In the genomic region with DNA sequence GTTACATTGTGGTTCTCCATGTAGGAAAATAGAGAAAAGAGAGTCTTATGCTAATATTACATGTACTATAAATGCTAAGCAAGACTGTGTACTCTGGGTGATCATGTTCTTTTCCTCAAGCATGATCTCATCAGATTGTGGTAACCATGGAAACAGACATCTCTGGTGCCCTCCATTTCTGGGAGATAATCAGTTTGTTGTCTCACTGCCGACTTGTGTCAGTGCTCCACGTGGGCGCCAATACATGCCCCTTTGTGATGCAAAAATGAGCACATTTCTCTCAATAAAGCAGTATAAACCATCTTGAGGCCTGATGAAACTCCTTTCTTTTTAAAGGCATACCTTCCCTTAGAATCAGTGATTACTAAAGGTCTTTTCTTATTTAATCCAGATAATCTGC, we compare ENCODE assay signal across 19 cellular contexts. TPM values are rescaled to one million over a fixed set of nuclear protein-coding genes. Genes with fewer than 3 reads are reported as not detected.
DNase-seq lines count a peak whose midpoint lies in the region; FAIRE-seq and TF ChIP-seq lines count a peak whose summit lies in the region.
"Had no signal": no experiment of that assay in that cellular context is flagged by ENCODE, and none has a peak within 500 bp of the region (broad histone marks: within the 10 kb centered on the region; RNA-seq: fewer than 3 reads in every experiment).

No MANE protein-coding gene starts in this region.

- intact Hi-C loops in kidney (cut with DNase I) = no loop called here

- peak; percentile 81 to 97 for DNase-seq in HAP-1 (ENCODE audit: low spot score in 2 of 2)
- DNase-seq in anterior cingulate cortex (lab: John Stamatoyannopoulos, UW) = peak in 48 of 58 donors; percentile 2 to 90 (median 42)
- DNase-seq in hypothalamus (lab: John Stamatoyannopoulos, UW) = peak in 35 of 51 donors; percentile 2 to 88 (median 38)
- peak; percentile 94 for DNase-seq in pons (ENCODE audit: low spot score)
- DNase-seq in T-helper 2 cell = no peak
- no peak for DNase-seq in kidney
- DNase-seq in GM10248 (ENCODE audit: extremely low spot score) = no peak
- DNase-seq in SJCRH30 = no peak
- DNase-seq: activated CD4-positive, alpha-beta T cell treated with anti-CD3 and anti-CD28 coated beads, Interleukin-2, amount 10 ng/mL, durations not matched to agents 7 days and 5 days; activated T-cell treated with anti-CD3 and anti-CD28 coated beads, Interleukin-2, amount 50 U/mL, for 48 hours; DND-41; esophagus squamous epithelium; H9; KG1; NCI-H1092 treated with DMSO at 0.1 percent for 48 hours; NCI-H446 treated with DMSO at 0.1 percent for 48 hours; stimulated activated naive CD4-positive, alpha-beta T cell had no signal

- no peak for FAIRE-seq in kidney (lab: Jason Lieb, UNC)

- H3K4me3 ChIP-seq in HAP-1 (no peak overlapping the region), kidney (ENCODE audit: low read length in 2 of 2) (no peak overlapping the region), SJCRH30 (no peak overlapping the region)
- H3K4me3 ChIP-seq: BLaER1 treated with 17β-estradiol and CSF1 and Interleukin-3, amounts not matched to agents 10 nM and 100 nM; esophagus squamous epithelium; lung had no signal

- no peaks in the 10 kb centered on the region for H3K9me3 ChIP-seq in HAP-1
- no peaks in the 10 kb centered on the region for H3K9me3 ChIP-seq in kidney (ENCODE audit: control insufficient read depth in 1 of 2, low read length in 2 of 2)
- no peaks in the 10 kb centered on the region for H3K9me3 ChIP-seq in SJCRH30 (replicated peaks)
- H3K9me3 ChIP-seq: BLaER1 treated with 17β-estradiol and CSF1 and Interleukin-3, amounts not matched to agents 10 nM and 100 nM; esophagus squamous epithelium had no signal

- CTCF ChIA-PET in GM10248 (lab: Yijun Ruan, JAX) = interaction anchor here (1.5 kb wide), 1 partner anchor 10 kb away, joined by 6 read pairs; no protein-coding TSS in a partner anchor

- H3K9ac ChIP-seq in kidney (ENCODE audit: low read length in 2 of 2) = no peak overlapping the region
- H3K9ac ChIP-seq: BLaER1 treated with 17β-estradiol and CSF1 and Interleukin-3, amounts not matched to agents 10 nM and 100 nM had no signal

- POLR2A ChIA-PET in GM10248 (lab: Yijun Ruan, JAX) = no interaction called here

- H3K4me1 ChIP-seq in HAP-1 = peaks cover 33% of the 10 kb centered on the region
- H3K4me1 ChIP-seq in kidney (ENCODE audit: control insufficient read depth in 1 of 2, insufficient read depth in 1 of 2, low read depth in 1 of 2, low read length in 2 of 2) = no peaks in the 10 kb centered on the region
- H3K4me1 ChIP-seq in SJCRH30 = no peaks in the 10 kb centered on the region

- H3K27me3 ChIP-seq in HAP-1 (ENCODE audit: low read depth) = no peaks in the 10 kb centered on the region
- no peaks in the 10 kb centered on the region for H3K27me3 ChIP-seq in SJCRH30
- H3K27me3 ChIP-seq: BLaER1 treated with 17β-estradiol and CSF1 and Interleukin-3, amounts not matched to agents 10 nM and 100 nM; esophagus squamous epithelium had no signal

- H3K27ac ChIP-seq in kidney (ENCODE audit: low read depth in 2 of 2, low read length in 2 of 2) (no peak overlapping the region), SJCRH30 (no peak overlapping the region)
- H3K27ac ChIP-seq: BLaER1 treated with 17β-estradiol and CSF1 and Interleukin-3, amounts not matched to agents 10 nM and 100 nM had no signal

- in situ Hi-C loops in HAP-1 (cut with MboI; ENCODE audit: low sequenced_read_pairs) = loop anchor here (10.0 kb wide), 1 partner anchor 234 kb away; no protein-coding TSS in a partner anchor

- H3K36me3 ChIP-seq in HAP-1 (replicated peaks) (no peaks in the 10 kb centered on the region), kidney (ENCODE audit: control insufficient read depth in 1 of 2, insufficient read depth in 2 of 2, low read length in 2 of 2) (no peaks in the 10 kb centered on the region), SJCRH30 (no peaks in the 10 kb centered on the region)
- H3K36me3 ChIP-seq: esophagus squamous epithelium had no signal

- no peak for TF ChIP-seq CTCF in kidney (IDR thresholded peaks at IDR 0.05; ENCODE audit: borderline replicate concordance, extremely low read depth, insufficient read depth)
- no peak for TF ChIP-seq CTCF in GM10248 (IDR thresholded peaks at IDR 0.05; ENCODE audit: control extremely low read depth, extremely low read depth, low read depth, missing control alignments)

RNA-seq across cellular contexts. Expression of a gene that starts 6.0 kb away (rescaled TPM):
- total RNA-seq in kidney = 101 TPM
- 51.0 TPM for polyA plus RNA-seq in kidney (ENCODE audit: insufficient read depth, low read depth, low replicate concordance)
- total RNA-seq in SJCRH30 (2014; rRNA removed; shearing (Covaris generic)) = 63.1 and 70.3 TPM in 2 replicates

RNA-seq across cellular contexts. Expression of a gene that starts 47.0 kb away (rescaled TPM):
- 315 TPM for total RNA-seq in kidney
- polyA plus RNA-seq in kidney (ENCODE audit: insufficient read depth, low read depth, low replicate concordance) = 812 TPM
- total RNA-seq in SJCRH30 (2014; rRNA removed; shearing (Covaris generic)) = 192 and 254 TPM in 2 replicates

Comparison
In these comparisons a context has a peak if more than half of its experiments do, and no peak if none do; other contexts are left out.
1. DNase-seq: peak in HAP-1 (2 of 2), anterior cingulate cortex (48 of 58), hypothalamus (35 of 51) and pons (single experiment); none in T-helper 2 cell (0 of 5), kidney (single experiment), GM10248 (single experiment) and SJCRH30 (0 of 2).